Comparison of ENCODE assay signal across 13 cellular contexts in the genomic region with DNA sequence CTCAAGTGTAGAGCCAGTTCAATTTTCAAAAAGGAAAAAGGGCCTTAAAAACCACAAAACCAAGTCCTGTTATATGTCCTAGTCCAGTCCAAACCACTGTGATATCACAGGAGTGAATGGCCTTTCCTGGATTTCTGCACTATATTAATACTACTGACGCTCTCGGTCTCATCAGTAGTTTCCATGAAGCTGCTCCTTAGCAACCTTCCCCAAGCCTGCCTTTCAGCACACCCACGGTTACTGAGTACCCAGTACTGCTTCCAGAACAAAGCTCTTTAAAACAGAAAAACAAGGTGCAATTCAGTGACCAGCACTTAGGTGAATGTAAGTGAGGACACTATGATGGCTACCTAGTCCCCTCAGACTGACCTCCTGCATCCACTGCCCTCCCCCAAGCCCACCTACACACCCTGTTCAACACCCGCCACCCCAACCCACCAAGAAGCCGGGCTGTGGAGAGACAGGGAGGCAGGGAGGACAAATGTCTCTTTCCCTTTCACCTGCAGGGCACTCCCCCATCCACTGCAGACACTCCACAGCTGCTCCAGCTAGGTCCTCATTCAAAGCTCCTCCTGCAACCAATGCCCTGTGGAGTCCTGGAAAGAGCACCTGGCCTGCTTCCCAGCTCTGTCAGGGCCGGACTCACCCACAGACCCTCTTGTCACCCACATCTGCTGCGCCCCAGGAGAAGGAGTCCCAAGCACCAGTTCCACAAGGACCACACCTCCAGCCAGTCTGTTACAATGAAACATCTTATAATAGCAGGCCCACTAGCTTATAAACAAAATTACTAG. TPM values are rescaled to one million over a fixed set of nuclear protein-coding genes. Genes with fewer than 3 reads are reported as not detected.
A peak's percentile ranks its signal among the peaks of the same experiment; 100 is the strongest.
DNase-seq lines count a peak whose midpoint lies in the region; ATAC-seq, FAIRE-seq and TF ChIP-seq lines count a peak whose summit lies in the region.
"Had no signal": no experiment of that assay in that cellular context is flagged by ENCODE, and none has a peak within 500 bp of the region (broad histone marks: within the 10 kb centered on the region; RNA-seq: fewer than 3 reads in every experiment).

No MANE protein-coding gene starts in this region.

- no peaks in the 10 kb centered on the region for H3K36me3 Mint-ChIP-seq in activated CD4-positive, alpha-beta memory T cell treated with anti-CD3 and anti-CD28 coated beads, Interleukin-2, amount 10 ng/mL, durations not matched to agents 7 days and 5 days (ENCODE audit: low read depth)

- H2BK15ac ChIP-seq in H1 (ENCODE audit: low read length) = no peak overlapping the region

- no peak overlapping the region for H2BK20ac ChIP-seq in H1 (ENCODE audit: low read length)

- H3K27me3 ChIP-seq in heart left ventricle (no peaks in the 10 kb centered on the region), left ventricle myocardium inferior (ENCODE audit: low read depth) (no peaks in the 10 kb centered on the region), H1 (replicated peaks in 1 of 4; ENCODE audit: control insufficient read depth in 3 of 4, extremely low read depth in 1 of 4, insufficient read depth in 3 of 4, low read length in 3 of 4) (no peaks in the 10 kb centered on the region), thyroid gland (no peaks in the 10 kb centered on the region), psoas muscle (ENCODE audit: insufficient read depth in 3 of 3, low read length in 2 of 3) (no peaks in the 10 kb centered on the region)
- H3K27me3 ChIP-seq: cardiac muscle cell, ovary had no signal

- no peak overlapping the region for H3K27ac Mint-ChIP-seq in activated CD4-positive, alpha-beta memory T cell treated with anti-CD3 and anti-CD28 coated beads, Interleukin-2, amount 10 ng/mL, durations not matched to agents 7 days and 5 days
- H3K27ac Mint-ChIP-seq: activated naive CD4-positive, alpha-beta T cell treated with anti-CD3 and anti-CD28 coated beads, Interleukin-2, amount 10 ng/mL, durations not matched to agents 7 days and 5 days had no signal

- TF ChIP-seq POLR2A in heart left ventricle (IDR thresholded peaks at IDR 0.05) (no peak), H1 (IDR thresholded peaks at IDR 0.05; ENCODE audit: control extremely low read depth in 1 of 2, low read depth in 2 of 2, low read length in 2 of 2) (no peak), thyroid gland (IDR thresholded peaks at IDR 0.05) (no peak)

- no peak overlapping the region for H4K91ac ChIP-seq in H1 (replicated peaks; ENCODE audit: insufficient read length, low read length)

- TF ChIP-seq CTCF in heart left ventricle (IDR thresholded peaks at IDR 0.05) (no peak), left ventricle myocardium inferior (IDR thresholded peaks at IDR 0.05; ENCODE audit: borderline replicate concordance) (no peak), H1 (IDR thresholded peaks at IDR 0.05; ENCODE audit: control extremely low read depth in 1 of 3, insufficient read depth in 1 of 3, low read depth in 1 of 3, low read length in 3 of 3) (no peak), thyroid gland (IDR thresholded peaks at IDR 0.05) (no peak), psoas muscle (IDR thresholded peaks at IDR 0.05) (no peak)

- intact Hi-C loops in heart left ventricle (cut with DNase I) (loop anchor here in 2 of 10 donors (5.0 to 10.0 kb wide), 2 partner anchors 257 to 265 kb away; no protein-coding TSS in a partner anchor), left ventricle myocardium inferior (cut with micrococcal nuclease) (no loop called here), thyroid gland (cut with DNase I) (no loop called here), psoas muscle (cut with DNase I) (no loop called here)

- H3K36me3 ChIP-seq in heart left ventricle = peaks cover 0 to 19% (median 7%) of the 10 kb centered on the region in 9 donors
- H3K36me3 ChIP-seq in left ventricle myocardium inferior = peaks cover 6% of the 10 kb centered on the region
- peaks cover 0 to 2% (median 0%) of the 10 kb centered on the region in 4 experiments; a peak in 1 of 8 replicates for H3K36me3 ChIP-seq in H1 (ENCODE audit: control insufficient read depth in 2 of 4, insufficient read depth in 4 of 4, low read length in 3 of 4)
- H3K36me3 ChIP-seq in thyroid gland = no peaks in the 10 kb centered on the region
- H3K36me3 ChIP-seq in psoas muscle (ENCODE audit: insufficient read depth in 1 of 2, low read depth in 1 of 2) = peaks cover 0 to 10% of the 10 kb centered on the region in 2 donors
- H3K36me3 ChIP-seq: cardiac muscle cell, ovary had no signal

- H2BK120ac ChIP-seq in H1 (replicated peaks; ENCODE audit: low read depth, low read length) = no peak overlapping the region

- no peak overlapping the region for H2BK12ac ChIP-seq in H1 (ENCODE audit: low read depth, low read length)

- H2AK5ac ChIP-seq in H1 (ENCODE audit: low read depth, low read length) = no peak overlapping the region

- H3K18ac ChIP-seq in H1 (ENCODE audit: extremely low read depth, low read length) = no peak overlapping the region

- H2AFZ ChIP-seq in H1 (ENCODE audit: low read length) = no peak overlapping the region

- H3K9me3 Mint-ChIP-seq in activated CD4-positive, alpha-beta memory T cell treated with anti-CD3 and anti-CD28 coated beads, Interleukin-2, amount 10 ng/mL, durations not matched to agents 7 days and 5 days = no peaks in the 10 kb centered on the region
- H3K9me3 Mint-ChIP-seq: activated naive CD4-positive, alpha-beta T cell treated with anti-CD3 and anti-CD28 coated beads, Interleukin-2, amount 10 ng/mL, durations not matched to agents 7 days and 5 days had no signal

- H3K4me1 ChIP-seq in heart left ventricle (peaks cover 0 to 80% (median 62%) of the 10 kb centered on the region in 12 donors), left ventricle myocardium inferior (peaks cover 80% of the 10 kb centered on the region), H1 (replicated peaks in 1 of 4; ENCODE audit: control insufficient read depth in 3 of 4, insufficient read depth in 4 of 4, low read length in 3 of 4) (peaks cover 3 to 16% (median 9%) of the 10 kb centered on the region in 4 experiments; a peak in 5 of 7 replicates), thyroid gland (peaks cover 11 to 24% of the 10 kb centered on the region in 2 donors), psoas muscle (peaks cover 59% of the 10 kb centered on the region)

- H4K8ac ChIP-seq in H1 (ENCODE audit: extremely low read depth, insufficient read depth, low read length) = no peak overlapping the region

- H3K14ac ChIP-seq in H1 (ENCODE audit: insufficient read length) = no peak overlapping the region

- POLR2A ChIA-PET in H1 (lab: Charles Lee; ENCODE audit: partially characterized antibody) = interaction anchor here (1.0 kb wide), 2 partner anchors 24 to 148 kb away, joined by 3 to 4 read pairs; no protein-coding TSS in a partner anchor
- POLR2A ChIA-PET in activated CD4-positive, alpha-beta memory T cell treated with anti-CD3 and anti-CD28 coated beads, Interleukin-2, amount 10 ng/mL, durations not matched to agents 7 days and 5 days (lab: Charles Lee) = interaction anchor here (0.6 kb wide), 2 partner anchors 19 to 31 kb away, joined by 4 read pairs; no protein-coding TSS in a partner anchor

- H3K23ac ChIP-seq in H1 (ENCODE audit: insufficient read length) = no peak overlapping the region

- H4K5ac ChIP-seq in H1 (ENCODE audit: insufficient read length, low read depth, low read length) = no peak overlapping the region

- H3K79me1 ChIP-seq in H1 (ENCODE audit: low read depth, low read length) = peaks cover 10% of the 10 kb centered on the region; the same call in 1 of the 2 replicates

- no peak overlapping the region for H3K4me2 ChIP-seq in H1 (ENCODE audit: insufficient read depth in 1 of 2, low read depth in 2 of 2, low read length in 2 of 2)

- no peak overlapping the region for H3K56ac ChIP-seq in H1 (replicated peaks; ENCODE audit: insufficient read length, low read depth, low read length)

- H3K27me3 Mint-ChIP-seq in activated CD4-positive, alpha-beta memory T cell treated with anti-CD3 and anti-CD28 coated beads, Interleukin-2, amount 10 ng/mL, durations not matched to agents 7 days and 5 days = no peaks in the 10 kb centered on the region
- H3K27me3 Mint-ChIP-seq: activated naive CD4-positive, alpha-beta T cell treated with anti-CD3 and anti-CD28 coated beads, Interleukin-2, amount 10 ng/mL, durations not matched to agents 7 days and 5 days had no signal

- H3K9ac ChIP-seq in H1 (replicated peaks in 1 of 4; ENCODE audit: extremely low read depth in 1 of 4, low read depth in 3 of 4, low read length in 3 of 4) = no peak overlapping the region

- peak in 3 of 4 donors; percentile 10 to 53 (median 37) for ATAC-seq in heart left ventricle
- no peak for ATAC-seq in psoas muscle

- no peak overlapping the region for H2BK5ac ChIP-seq in H1 (ENCODE audit: low read depth, low read length)

- H3K79me2 ChIP-seq in H1 (ENCODE audit: control insufficient read depth in 1 of 2, insufficient read depth in 2 of 2, low read length in 2 of 2) = peaks cover 8 to 90% of the 10 kb centered on the region in 2 experiments; a peak in 3 of 4 replicates

- no peaks in the 10 kb centered on the region for H3K9me3 ChIP-seq in heart left ventricle
- no peaks in the 10 kb centered on the region for H3K9me3 ChIP-seq in left ventricle myocardium inferior (replicated peaks)
- no peaks in the 10 kb centered on the region for H3K9me3 ChIP-seq in H1 (ENCODE audit: insufficient read depth in 2 of 2, low read depth in 1 of 2, low read length in 1 of 2)
- H3K9me3 ChIP-seq in thyroid gland = no peaks in the 10 kb centered on the region
- H3K9me3 ChIP-seq in psoas muscle = no peaks in the 10 kb centered on the region
- H3K9me3 ChIP-seq: ovary had no signal

- H4K20me1 ChIP-seq in H1 (replicated peaks in 1 of 2; ENCODE audit: control insufficient read depth in 1 of 2, insufficient read depth in 2 of 2, low read length in 2 of 2) = peaks cover 11% of the 10 kb centered on the region in 2 experiments

- no peak overlapping the region for H3K27ac ChIP-seq in heart left ventricle
- no peak overlapping the region for H3K27ac ChIP-seq in left ventricle myocardium inferior (replicated peaks)
- 0 out of 2 replicates have a peak overlapping the region, but pooled peaks have one; percentile 5 for H3K27ac ChIP-seq in H1 (ENCODE audit: low read depth, low read length)
- H3K27ac ChIP-seq in thyroid gland = no peak overlapping the region
- no peak overlapping the region for H3K27ac ChIP-seq in psoas muscle
- H3K27ac ChIP-seq: cardiac muscle cell, ovary had no signal

- FAIRE-seq in H1 (lab: Jason Lieb, UNC) = no peak

- H3K4me3 ChIP-seq in heart left ventricle (no peak overlapping the region), left ventricle myocardium inferior (no peak overlapping the region), H1 (ENCODE audit: extremely low read depth in 1 of 4, insufficient read depth in 2 of 4, low read depth in 3 of 4, low read length in 4 of 4) (no peak overlapping the region), thyroid gland (replicated peaks in 1 of 3) (no peak overlapping the region), psoas muscle (no peak overlapping the region)
- H3K4me3 ChIP-seq: cardiac muscle cell, ovary had no signal

- WGBS in heart left ventricle, 4 donors = 64 to 84% (median 70%) methylated on average over 7 of the region's 7 CpGs
- WGBS in H1 (ENCODE audit: extremely low coverage in 1 of 2, insufficient coverage in 1 of 2, insufficient read length in 1 of 2, insufficient replicate concordance in 2 of 2, low coverage in 1 of 2, low lambda C conversion rate in 2 of 2, missing lambda C conversion rate in 1 of 2), 2 experiments = 71% methylated on average over 7 of the region's 7 CpGs; no CpG with 5 or more reads in 1 of the 2 experiments
- WGBS in thyroid gland, 2 donors = 66 to 72% methylated on average over 7 of the region's 7 CpGs
- WGBS in psoas muscle, 3 donors = 70 to 82% (median 77%) methylated on average over 7 of the region's 7 CpGs

- no peak overlapping the region for H3K4me3 Mint-ChIP-seq in activated CD4-positive, alpha-beta memory T cell treated with anti-CD3 and anti-CD28 coated beads, Interleukin-2, amount 10 ng/mL, durations not matched to agents 7 days and 5 days
- H3K4me3 Mint-ChIP-seq: activated naive CD4-positive, alpha-beta T cell treated with anti-CD3 and anti-CD28 coated beads, Interleukin-2, amount 10 ng/mL, durations not matched to agents 7 days and 5 days had no signal

- no peaks in the 10 kb centered on the region for H3K23me2 ChIP-seq in H1 (ENCODE audit: low read depth, low read length)

- no peak overlapping the region for H3K4ac ChIP-seq in H1 (replicated peaks; ENCODE audit: insufficient read length, low read depth, low read length)

- peaks cover 23% of the 10 kb centered on the region for H3K4me1 Mint-ChIP-seq in activated CD4-positive, alpha-beta memory T cell treated with anti-CD3 and anti-CD28 coated beads, Interleukin-2, amount 10 ng/mL, durations not matched to agents 7 days and 5 days

- DNase-seq in heart left ventricle = no peak
- no peak for DNase-seq in left ventricle myocardium inferior
- peak; percentile 64 for DNase-seq in NCI-H510A (lab: John Stamatoyannopoulos, UW)
- no peak for DNase-seq in H1 (ENCODE audit: low read depth in 1 of 2, low spot score in 2 of 2)
- DNase-seq in thyroid gland = peak; percentile 44 to 58
- no peak for DNase-seq in psoas muscle
- no peak for DNase-seq in activated CD4-positive, alpha-beta memory T cell treated with anti-CD3 and anti-CD28 coated beads, Interleukin-2, amount 10 ng/mL, durations not matched to agents 7 days and 5 days
- no peak for DNase-seq in CD1c-positive myeloid dendritic cell (ENCODE audit: extremely low spot score)
- DNase-seq: activated naive CD4-positive, alpha-beta T cell treated with anti-CD3 and anti-CD28 coated beads, Interleukin-2, amount 10 ng/mL, durations not matched to agents 7 days and 5 days; NK-92 treated with Interleukin-12 subunit alpha and Interleukin-12 subunit beta, amount 100 ng/mL, for 24 hours; ovary; substantia nigra had no signal

- TF ChIP-seq RAD21 in H1 (IDR thresholded peaks at IDR 0.05 in 1 of 2, conservative IDR thresholded peaks at IDR 0.05 in 1 of 2; ENCODE audit: low read depth in 2 of 2, low read length in 2 of 2) = no peak

- CTCF ChIA-PET in H1 (lab: Charles Lee; ENCODE audit: partially characterized antibody) = interaction anchor here (0.6 to 21.3 kb wide), 10 partner anchors 10 to 76 kb away, joined by 3 to 330 read pairs (median 7); a partner anchor contains a TSS
- CTCF ChIA-PET in activated CD4-positive, alpha-beta memory T cell treated with anti-CD3 and anti-CD28 coated beads, Interleukin-2, amount 10 ng/mL, durations not matched to agents 7 days and 5 days (lab: Charles Lee) = interaction anchor here (0.8 to 3.0 kb wide), 3 partner anchors 9 to 262 kb away, joined by 3 to 12 read pairs (median 3); no protein-coding TSS in a partner anchor

- TF ChIP-seq EP300 in H1 (IDR thresholded peaks at IDR 0.05; ENCODE audit: borderline replicate concordance in 1 of 2, low read depth in 2 of 2, low read length in 2 of 2) = no peak

RNA-seq across cellular contexts. Expression of a gene that starts 25.9 kb away (rescaled TPM):
- total RNA-seq in heart left ventricle (100 to 1,000 TPM; 149 to 273 (median 163) TPM), left ventricle myocardium inferior (159 TPM), thyroid gland (100 to 1,000 TPM in 3 of 4 donors, 10 to 100 TPM in 1; 84.3 to 178 (median 135) TPM), psoas muscle (100 to 1,000 TPM; 144 to 189 (median 168) TPM)
- polyA plus RNA-seq in heart left ventricle (100 to 1,000 TPM; 250 to 281 TPM), H1 (2011; rRNA removed) (213 and 357 TPM in 2 replicates), psoas muscle (100 to 1,000 TPM; 247 to 421 (median 332) TPM)
- 219 and 222 TPM in 2 replicates for total RNA-seq in H1 (2021; fragmentation: NEBNext Ultra II Directional; extraction: Animal tissue kit (Norgen Biotek cat#: 25700))
- 297 TPM for polyA plus RNA-seq in H1 (2011; cell fraction: cytosol; rRNA removed)
- 129 TPM for polyA plus RNA-seq in H1 (2011; cell fraction: nucleus; rRNA removed)
- 339 to 357 TPM (median 351 TPM) in 4 replicates for polyA plus RNA-seq in H1 (2012, experiment 1 of 2)
- 227 TPM for polyA plus RNA-seq in H1 (2012, experiment 2 of 2)
- polyA plus RNA-seq in H1 (2013, experiment 1 of 2) = 173 TPM
- 175 TPM for polyA plus RNA-seq in H1 (2013, experiment 2 of 2)
- polyA minus RNA-seq in H1 (2011; rRNA and poly(A)+ RNA removed) = 273 and 298 TPM in 2 replicates
- 106 TPM for polyA minus RNA-seq in H1 (2011; cell fraction: cytosol; rRNA and poly(A)+ RNA removed)
- polyA minus RNA-seq in H1 (2011; cell fraction: nucleus; rRNA and poly(A)+ RNA removed) = 89.9 TPM
- total RNA-seq in activated CD4-positive, alpha-beta memory T cell treated with anti-CD3 and anti-CD28 coated beads, Interleukin-2, amount 10 ng/mL, durations not matched to agents 7 days and 5 days = 100 to 1,000 TPM; 113 to 120 TPM

Comparison
In these comparisons a context has a peak if more than half of its experiments do, and no peak if none do; other contexts are left out.
1. ATAC-seq: peak in heart left ventricle (3 of 4); none in psoas muscle (0 of 4).
2. DNase-seq: peak in NCI-H510A (single experiment) and thyroid gland (2 of 2); none in heart left ventricle (0 of 5), left ventricle myocardium inferior (single experiment), H1 (0 of 2), psoas muscle (0 of 2), activated CD4-positive, alpha-beta memory T cell treated with anti-CD3 and anti-CD28 coated beads, Interleukin-2, amount 10 ng/mL, durations not matched to agents 7 days and 5 days (single experiment) and CD1c-positive myeloid dendritic cell (single experiment).